In the genomic region with DNA sequence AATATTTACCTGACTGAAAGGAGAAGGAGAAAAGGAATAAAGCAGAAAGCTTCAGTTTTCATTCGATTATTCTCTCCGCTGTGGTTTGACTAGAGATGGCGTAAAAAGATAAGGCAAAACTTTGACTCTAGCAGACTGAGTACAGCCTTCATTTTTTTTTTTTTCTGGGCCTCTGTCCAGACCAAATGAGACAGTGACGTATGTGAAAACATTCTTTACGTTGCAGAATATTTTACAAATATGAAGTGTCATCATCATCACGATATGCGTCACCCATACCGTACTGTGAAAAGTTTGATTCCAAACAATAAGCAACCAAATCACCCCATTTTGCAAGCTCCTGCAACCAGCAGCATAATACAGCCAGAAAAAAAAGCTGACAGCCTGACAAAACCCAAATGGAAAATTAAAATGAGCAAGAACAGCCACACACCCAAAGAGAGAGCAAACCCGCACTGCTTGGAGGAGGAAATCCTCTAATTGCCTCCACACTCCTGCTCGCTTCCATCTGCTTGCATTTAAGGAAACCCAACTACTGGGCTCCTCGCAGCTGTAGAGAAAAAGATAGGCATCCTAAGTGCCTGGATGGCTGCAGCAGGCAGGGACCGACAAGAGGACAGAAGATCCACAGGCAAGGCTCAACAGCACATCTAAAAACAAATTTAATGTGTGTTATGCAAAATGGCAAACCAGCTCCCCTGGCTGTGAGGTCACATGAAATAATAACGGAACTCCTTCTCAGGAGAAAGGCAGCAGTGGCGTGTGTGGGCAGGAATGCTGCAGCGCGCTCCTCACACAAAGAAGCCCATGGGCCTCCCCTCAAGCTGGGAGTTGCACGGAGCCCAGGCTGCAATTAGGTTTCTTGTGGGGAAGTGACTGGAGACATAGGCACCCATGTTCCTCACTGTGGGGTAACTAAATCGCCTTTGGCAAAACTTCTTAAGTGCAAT, we compare ENCODE assay signal across 9 cellular contexts.
DNase-seq lines count a peak whose midpoint lies in the region; ATAC-seq and TF ChIP-seq lines count a peak whose summit lies in the region.
"Had no signal": no experiment of that assay in that cellular context is flagged by ENCODE, and none has a peak within 500 bp of the region (broad histone marks: within the 10 kb centered on the region; RNA-seq: fewer than 3 reads in every experiment).

No MANE protein-coding gene starts in this region.

- no peaks in the 10 kb centered on the region for H4K20me1 ChIP-seq in OCI-LY7 (ENCODE audit: insufficient read depth, low read length)

- CTCF ChIA-PET in AG04449 (lab: Yijun Ruan, JAX), result interaction anchor here (0.6 to 2.1 kb wide), 6 partner anchors 38 to 279 kb away, joined by 3 to 7 read pairs (median 4); no protein-coding TSS in a partner anchor
- CTCF ChIA-PET in OCI-LY7 (lab: Charles Lee; ENCODE audit: unreplicated experiment), result no interaction called here

- TF ChIP-seq CTCF in AG04449 (IDR thresholded peaks at IDR 0.05; ENCODE audit: insufficient read depth, low read length, missing control alignments) (no peak), OCI-LY7 (conservative IDR thresholded peaks at IDR 0.05; ENCODE audit: low read length) (no peak), choroid plexus epithelial cell (conservative IDR thresholded peaks at IDR 0.05; ENCODE audit: low read depth, low read length) (no peak)

- no TSS peak for BruUV-seq in OCI-LY7 (replicated peaks; lab: Mats Ljungman, UMichigan)

- H3K27me3 ChIP-seq in muscle layer of duodenum (ENCODE audit: low read depth, low read length), result no peaks in the 10 kb centered on the region

- peak overlapping the region; percentile 58; the same call in 1 of the 2 replicates for H2AFZ ChIP-seq in OCI-LY7 (ENCODE audit: low read length)

- peak overlapping the region; percentile 32 for H3K4me3 ChIP-seq in AG04449 (ENCODE audit: low read depth, low read length)
- H3K4me3 ChIP-seq in OCI-LY7 (ENCODE audit: low read depth, low read length, poor library complexity, severe bottlenecking), result peak overlapping the region; percentile 38
- H3K4me3 ChIP-seq in choroid plexus epithelial cell (ENCODE audit: low read depth, low read length), result no peak overlapping the region
- peak overlapping the region; percentile 39 to 54 for H3K4me3 ChIP-seq in muscle layer of duodenum (ENCODE audit: low read depth in 1 of 2, low read length in 2 of 2)

- H3K4me1 ChIP-seq in OCI-LY7 (ENCODE audit: insufficient read depth, low read length, poor library complexity, severe bottlenecking), result peaks cover 81% of the 10 kb centered on the region
- H3K4me1 ChIP-seq in muscle layer of duodenum (ENCODE audit: control insufficient read depth in 1 of 2, insufficient read depth in 2 of 2, low read length in 2 of 2), result peaks cover 25 to 50% of the 10 kb centered on the region in 2 donors

- H3K9me3 ChIP-seq in OCI-LY7 (ENCODE audit: low read length), result no peaks in the 10 kb centered on the region
- H3K9me3 ChIP-seq in muscle layer of duodenum (ENCODE audit: control insufficient read depth in 1 of 2, low read length in 2 of 2), result no peaks in the 10 kb centered on the region

- peak overlapping the region; percentile 96 for H3K27ac ChIP-seq in OCI-LY7 (ENCODE audit: low read depth, low read length, poor library complexity, severe bottlenecking)
- H3K27ac ChIP-seq in muscle layer of duodenum (ENCODE audit: low read length), result peak overlapping the region; percentile 90
- H3K27ac ChIP-seq: KMS-11 had no signal

- peak overlapping the region; percentile 73 for H3K4me2 ChIP-seq in OCI-LY7 (ENCODE audit: low read length)
- H3K4me2 ChIP-seq: KMS-11 had no signal

- peak; percentile 88 for DNase-seq in AG04449 (ENCODE audit: low read depth, low spot score)
- peak; percentile 40 for DNase-seq in OCI-LY7 (ENCODE audit: low spot score)
- DNase-seq in choroid plexus epithelial cell (ENCODE audit: low read depth), result peak; percentile 95
- DNase-seq in 8988T, result no peak
- DNase-seq in NCI-H146 treated with DMSO at 0.1 percent for 48 hours (lab: John Stamatoyannopoulos, UW; ENCODE audit: unreplicated experiment), result no peak

- H3K36me3 ChIP-seq in OCI-LY7 (ENCODE audit: insufficient read depth, low read length), result 0 out of 2 replicates have a peak, but pooled peaks cover 2% of the 10 kb centered on the region
- H3K36me3 ChIP-seq in muscle layer of duodenum (ENCODE audit: control insufficient read depth in 1 of 2, insufficient read depth in 2 of 2, low read length in 2 of 2), result no peaks in the 10 kb centered on the region

- H3K9me2 ChIP-seq in OCI-LY7 (ENCODE audit: insufficient read depth, low read length), result no peaks in the 10 kb centered on the region

- intact Hi-C loops in OCI-LY7 (cut with micrococcal nuclease; ENCODE audit: unreplicated experiment), result loop anchor here (5.0 kb wide), 1 partner anchor 38 kb away; no protein-coding TSS in a partner anchor

- 0 out of 2 replicates have a peak, but pooled peaks cover 5% of the 10 kb centered on the region for H3K79me2 ChIP-seq in OCI-LY7 (ENCODE audit: insufficient read depth, low read depth, low read length)

- POLR2A ChIA-PET in AG04449 (lab: Yijun Ruan, JAX) (interaction anchor here (0.6 to 0.8 kb wide), 2 partner anchors 36 to 38 kb away, joined by 3 read pairs; no protein-coding TSS in a partner anchor), OCI-LY7 (lab: Charles Lee) (interaction anchor here (0.7 to 1.5 kb wide), 4 partner anchors 8 to 117 kb away, joined by 3 to 4 read pairs (median 4); no protein-coding TSS in a partner anchor)

- ATAC-seq in GM18858 (IDR thresholded peaks at IDR 0.05; ENCODE audit: unreplicated experiment), result no peak
- ATAC-seq in HG03439 (IDR thresholded peaks at IDR 0.05; ENCODE audit: unreplicated experiment), result no peak

Comparison
In these comparisons a context has a peak if more than half of its experiments do, and no peak if none do; other contexts are left out.
1. DNase-seq: peak in AG04449 (single experiment), OCI-LY7 (single experiment) and choroid plexus epithelial cell (single experiment); none in 8988T (single experiment) and NCI-H146 treated with DMSO at 0.1 percent for 48 hours (single experiment).